In the genomic region with DNA sequence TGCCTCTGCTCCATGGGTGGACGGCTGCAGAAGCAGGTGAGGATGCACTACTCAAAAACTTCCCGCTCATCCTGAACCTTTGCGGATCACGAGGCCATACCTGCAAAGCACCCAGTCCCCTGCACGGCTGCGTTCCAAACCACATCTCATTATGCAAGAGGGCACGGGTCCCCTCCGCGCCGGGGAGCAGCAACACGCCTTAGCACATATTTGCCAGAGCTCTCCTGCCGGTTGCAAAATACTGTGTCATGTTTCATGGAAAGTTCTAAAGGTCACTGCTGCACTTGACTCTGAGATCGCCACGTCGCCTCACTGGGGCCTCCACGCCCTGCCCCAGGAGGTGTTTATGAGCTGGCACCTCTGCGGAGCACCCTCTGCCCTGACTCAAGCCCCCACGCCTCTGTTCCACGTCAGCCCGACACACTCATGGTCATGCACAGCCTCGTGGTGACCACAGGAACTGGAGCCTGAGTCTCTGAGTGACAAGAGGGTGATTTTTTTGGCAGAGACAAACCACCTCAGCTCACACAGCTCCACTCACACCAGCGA, we compare ENCODE assay signal across 1 cellular context.
A peak's percentile ranks its signal among the peaks of the same experiment; 100 is the strongest.
TF ChIP-seq lines count a peak whose summit lies in the region.

No MANE protein-coding gene starts in this region.

TF ChIP-seq in K562, 482 proteins besides CTCF, POLR2A, EP300 and RAD21 (continued from another document):
- TF ChIP-seq, protein P1, sequence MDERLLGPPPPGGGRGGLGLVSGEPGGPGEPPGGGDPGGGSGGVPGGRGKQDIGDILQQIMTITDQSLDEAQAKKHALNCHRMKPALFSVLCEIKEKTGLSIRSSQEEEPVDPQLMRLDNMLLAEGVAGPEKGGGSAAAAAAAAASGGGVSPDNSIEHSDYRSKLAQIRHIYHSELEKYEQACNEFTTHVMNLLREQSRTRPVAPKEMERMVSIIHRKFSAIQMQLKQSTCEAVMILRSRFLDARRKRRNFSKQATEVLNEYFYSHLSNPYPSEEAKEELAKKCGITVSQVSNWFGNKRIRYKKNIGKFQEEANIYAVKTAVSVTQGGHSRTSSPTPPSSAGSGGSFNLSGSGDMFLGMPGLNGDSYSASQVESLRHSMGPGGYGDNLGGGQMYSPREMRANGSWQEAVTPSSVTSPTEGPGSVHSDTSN (CRISPR knock-in tag; IDR thresholded peaks at IDR 0.05; ENCODE audit: low read depth) = no peak
- TF ChIP-seq, protein P1 (tag; conservative IDR thresholded peaks at IDR 0.05; ENCODE audit: low read depth) = 0 out of 2 replicates have a peak, but pooled peaks have one; percentile 19
- TF ChIP-seq SREBF1 (IDR thresholded peaks at IDR 0.05; ENCODE audit: borderline replicate concordance, low read depth, low read length) (no peak), MEIS2 (IDR thresholded peaks at IDR 0.05; ENCODE audit: partially characterized antibody) (peak; percentile 48), ZNF354B (CRISPR knock-in tag; IDR thresholded peaks at IDR 0.05) (no peak), MTA3 (IDR thresholded peaks at IDR 0.05; ENCODE audit: borderline replicate concordance) (peak; percentile 34; the same call in 1 of the 2 replicates), SIX5 (IDR thresholded peaks at IDR 0.05; ENCODE audit: borderline replicate concordance in 1 of 2, insufficient read depth in 1 of 2, low read depth in 1 of 2, low read length in 2 of 2) (no peak), MTF1 (CRISPR knock-in tag; IDR thresholded peaks at IDR 0.05; ENCODE audit: borderline replicate concordance) (no peak), CREB1 (IDR thresholded peaks at IDR 0.05) (peak; percentile 60; the same call in 1 of the 2 replicates), CREB1 (CRISPR knock-in tag; IDR thresholded peaks at IDR 0.05) (peak; percentile 68), NUFIP1 (IDR thresholded peaks at IDR 0.05; ENCODE audit: partially characterized antibody) (no peak), MCM3 (IDR thresholded peaks at IDR 0.05) (0 out of 2 replicates have a peak, but pooled peaks have one; percentile 13)
- TF ChIP-seq, protein P2, sequence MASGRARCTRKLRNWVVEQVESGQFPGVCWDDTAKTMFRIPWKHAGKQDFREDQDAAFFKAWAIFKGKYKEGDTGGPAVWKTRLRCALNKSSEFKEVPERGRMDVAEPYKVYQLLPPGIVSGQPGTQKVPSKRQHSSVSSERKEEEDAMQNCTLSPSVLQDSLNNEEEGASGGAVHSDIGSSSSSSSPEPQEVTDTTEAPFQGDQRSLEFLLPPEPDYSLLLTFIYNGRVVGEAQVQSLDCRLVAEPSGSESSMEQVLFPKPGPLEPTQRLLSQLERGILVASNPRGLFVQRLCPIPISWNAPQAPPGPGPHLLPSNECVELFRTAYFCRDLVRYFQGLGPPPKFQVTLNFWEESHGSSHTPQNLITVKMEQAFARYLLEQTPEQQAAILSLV (tag; IDR thresholded peaks at IDR 0.05) = no peak
- TF ChIP-seq, protein P3, sequence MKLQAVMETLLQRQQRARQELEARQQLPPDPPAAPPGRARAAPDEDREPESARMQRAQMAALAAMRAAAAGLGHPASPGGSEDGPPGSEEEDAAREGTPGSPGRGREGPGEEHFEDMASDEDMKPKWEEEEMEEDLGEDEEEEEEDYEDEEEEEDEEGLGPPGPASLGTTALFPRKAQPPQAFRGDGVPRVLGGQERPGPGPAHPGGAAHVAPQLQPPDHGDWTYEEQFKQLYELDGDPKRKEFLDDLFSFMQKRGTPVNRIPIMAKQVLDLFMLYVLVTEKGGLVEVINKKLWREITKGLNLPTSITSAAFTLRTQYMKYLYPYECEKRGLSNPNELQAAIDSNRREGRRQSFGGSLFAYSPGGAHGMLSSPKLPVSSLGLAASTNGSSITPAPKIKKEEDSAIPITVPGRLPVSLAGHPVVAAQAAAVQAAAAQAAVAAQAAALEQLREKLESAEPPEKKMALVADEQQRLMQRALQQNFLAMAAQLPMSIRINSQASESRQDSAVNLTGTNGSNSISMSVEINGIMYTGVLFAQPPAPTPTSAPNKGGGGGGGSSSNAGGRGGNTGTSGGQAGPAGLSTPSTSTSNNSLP (IDR thresholded peaks at IDR 0.05; ENCODE audit: borderline replicate concordance, low read depth, low read length) = no peak
- TF ChIP-seq, protein P4, sequence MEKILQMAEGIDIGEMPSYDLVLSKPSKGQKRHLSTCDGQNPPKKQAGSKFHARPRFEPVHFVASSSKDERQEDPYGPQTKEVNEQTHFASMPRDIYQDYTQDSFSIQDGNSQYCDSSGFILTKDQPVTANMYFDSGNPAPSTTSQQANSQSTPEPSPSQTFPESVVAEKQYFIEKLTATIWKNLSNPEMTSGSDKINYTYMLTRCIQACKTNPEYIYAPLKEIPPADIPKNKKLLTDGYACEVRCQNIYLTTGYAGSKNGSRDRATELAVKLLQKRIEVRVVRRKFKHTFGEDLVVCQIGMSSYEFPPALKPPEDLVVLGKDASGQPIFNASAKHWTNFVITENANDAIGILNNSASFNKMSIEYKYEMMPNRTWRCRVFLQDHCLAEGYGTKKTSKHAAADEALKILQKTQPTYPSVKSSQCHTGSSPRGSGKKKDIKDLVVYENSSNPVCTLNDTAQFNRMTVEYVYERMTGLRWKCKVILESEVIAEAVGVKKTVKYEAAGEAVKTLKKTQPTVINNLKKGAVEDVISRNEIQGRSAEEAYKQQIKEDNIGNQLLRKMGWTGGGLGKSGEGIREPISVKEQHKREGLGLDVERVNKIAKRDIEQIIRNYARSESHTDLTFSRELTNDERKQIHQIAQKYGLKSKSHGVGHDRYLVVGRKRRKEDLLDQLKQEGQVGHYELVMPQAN (IDR thresholded peaks at IDR 0.05; ENCODE audit: borderline replicate concordance) = no peak
- TF ChIP-seq, protein P5, sequence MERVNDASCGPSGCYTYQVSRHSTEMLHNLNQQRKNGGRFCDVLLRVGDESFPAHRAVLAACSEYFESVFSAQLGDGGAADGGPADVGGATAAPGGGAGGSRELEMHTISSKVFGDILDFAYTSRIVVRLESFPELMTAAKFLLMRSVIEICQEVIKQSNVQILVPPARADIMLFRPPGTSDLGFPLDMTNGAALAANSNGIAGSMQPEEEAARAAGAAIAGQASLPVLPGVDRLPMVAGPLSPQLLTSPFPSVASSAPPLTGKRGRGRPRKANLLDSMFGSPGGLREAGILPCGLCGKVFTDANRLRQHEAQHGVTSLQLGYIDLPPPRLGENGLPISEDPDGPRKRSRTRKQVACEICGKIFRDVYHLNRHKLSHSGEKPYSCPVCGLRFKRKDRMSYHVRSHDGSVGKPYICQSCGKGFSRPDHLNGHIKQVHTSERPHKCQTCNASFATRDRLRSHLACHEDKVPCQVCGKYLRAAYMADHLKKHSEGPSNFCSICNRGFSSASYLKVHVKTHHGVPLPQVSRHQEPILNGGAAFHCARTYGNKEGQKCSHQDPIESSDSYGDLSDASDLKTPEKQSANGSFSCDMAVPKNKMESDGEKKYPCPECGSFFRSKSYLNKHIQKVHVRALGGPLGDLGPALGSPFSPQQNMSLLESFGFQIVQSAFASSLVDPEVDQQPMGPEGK (CRISPR knock-in tag; IDR thresholded peaks at IDR 0.05; ENCODE audit: borderline replicate concordance) = no peak
TF ChIP-seq in K562: peak in this region for 17.
